Comparison of ENCODE assay signal across 19 cellular contexts in the genomic region with DNA sequence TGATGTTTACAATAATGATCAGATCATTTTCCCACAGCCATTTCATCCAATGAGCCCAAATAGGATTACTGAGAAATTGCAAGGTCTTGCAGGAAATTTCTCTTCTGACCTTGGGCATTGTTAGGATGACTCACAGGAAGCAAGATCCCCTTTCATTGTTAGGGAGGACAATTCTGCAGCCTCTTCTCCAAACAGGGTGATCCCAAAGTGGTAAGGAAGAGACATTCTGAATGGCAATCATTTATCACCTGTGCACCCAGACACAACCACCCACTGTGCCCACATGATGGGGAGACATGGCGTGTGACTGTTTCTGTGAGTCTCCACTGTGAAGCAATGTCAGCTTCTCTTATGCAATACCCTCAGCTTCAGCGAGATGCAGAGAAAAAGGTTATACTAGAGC.
DNase-seq lines count a peak whose midpoint lies in the region; ATAC-seq and TF ChIP-seq lines count a peak whose summit lies in the region.
"Had no signal": no experiment of that assay in that cellular context is flagged by ENCODE, and none has a peak within 500 bp of the region (broad histone marks: within the 10 kb centered on the region; RNA-seq: fewer than 3 reads in every experiment).

No MANE protein-coding gene starts in this region.

- H3K27ac Mint-ChIP-seq in osteocyte (ENCODE audit: unreplicated experiment): peak overlapping the region; percentile 50
- H3K27ac Mint-ChIP-seq: CD8-positive, alpha-beta T cell had no signal

- H3K4me3 ChIP-seq in choroid plexus epithelial cell (ENCODE audit: low read depth, low read length): no peak overlapping the region
- H3K4me3 ChIP-seq: ascending aorta, GM12878, HAP-1, ovary, skin epidermis had no signal

- DNase-seq in H4 (ENCODE audit: low spot score) (peak; percentile 22), NCI-H460 (ENCODE audit: extremely low read depth, low read depth) (peak; percentile 58), choroid plexus epithelial cell (ENCODE audit: low read depth) (peak; percentile 76), osteocyte (ENCODE audit: extremely low spot score, unreplicated experiment) (no peak), activated T-cell treated with anti-CD3 and anti-CD28 coated beads for 4 hours (no peak), retina (no peak), amygdala (lab: John Stamatoyannopoulos, UW) (no peak)
- DNase-seq: activated CD4-positive, CD25-positive, alpha-beta regulatory T cell; activated effector memory CD4-positive, alpha-beta T cell treated with anti-CD3 and anti-CD28 coated beads, Interleukin-2, amount 50 U/mL, for 16 hours; CD8-positive, alpha-beta T cell; NCI-H1436 treated with DMSO at 0.1 percent for 48 hours; NCI-H524; ovary; stimulated activated CD4-positive, alpha-beta T cell treated with anti-CD3 and anti-CD28 coated beads, Interleukin-4, amount 100 ng/mL, for 4 hours had no signal

- TF ChIP-seq CTCF in choroid plexus epithelial cell (conservative IDR thresholded peaks at IDR 0.05; ENCODE audit: low read depth, low read length) (no peak), osteocyte (IDR thresholded peaks at IDR 0.05) (no peak)

- H3K36me3 Mint-ChIP-seq in osteocyte (ENCODE audit: unreplicated experiment): no peaks in the 10 kb centered on the region
- H3K36me3 Mint-ChIP-seq: CD8-positive, alpha-beta T cell had no signal

- H3K4me3 Mint-ChIP-seq in osteocyte (ENCODE audit: unreplicated experiment): no peak overlapping the region
- H3K4me3 Mint-ChIP-seq: CD8-positive, alpha-beta T cell had no signal

- ATAC-seq in HG03432 (IDR thresholded peaks at IDR 0.05; ENCODE audit: unreplicated experiment): no peak
- ATAC-seq: CD8-positive, alpha-beta T cell; GM12878 had no signal

- no peaks in the 10 kb centered on the region for H3K4me1 Mint-ChIP-seq in osteocyte (ENCODE audit: unreplicated experiment)

- H3K9me3 Mint-ChIP-seq in osteocyte (ENCODE audit: unreplicated experiment): peaks cover 11% of the 10 kb centered on the region

- no peaks in the 10 kb centered on the region for H3K27me3 Mint-ChIP-seq in osteocyte (ENCODE audit: unreplicated experiment)

Comparison
In these comparisons a context has a peak if more than half of its experiments do, and no peak if none do; other contexts are left out.
1. DNase-seq: peak in H4 (single experiment), NCI-H460 (single experiment) and choroid plexus epithelial cell (single experiment); none in osteocyte (single experiment), activated T-cell treated with anti-CD3 and anti-CD28 coated beads for 4 hours (single experiment), retina (single experiment) and amygdala (0 of 56).